In the genomic region with DNA sequence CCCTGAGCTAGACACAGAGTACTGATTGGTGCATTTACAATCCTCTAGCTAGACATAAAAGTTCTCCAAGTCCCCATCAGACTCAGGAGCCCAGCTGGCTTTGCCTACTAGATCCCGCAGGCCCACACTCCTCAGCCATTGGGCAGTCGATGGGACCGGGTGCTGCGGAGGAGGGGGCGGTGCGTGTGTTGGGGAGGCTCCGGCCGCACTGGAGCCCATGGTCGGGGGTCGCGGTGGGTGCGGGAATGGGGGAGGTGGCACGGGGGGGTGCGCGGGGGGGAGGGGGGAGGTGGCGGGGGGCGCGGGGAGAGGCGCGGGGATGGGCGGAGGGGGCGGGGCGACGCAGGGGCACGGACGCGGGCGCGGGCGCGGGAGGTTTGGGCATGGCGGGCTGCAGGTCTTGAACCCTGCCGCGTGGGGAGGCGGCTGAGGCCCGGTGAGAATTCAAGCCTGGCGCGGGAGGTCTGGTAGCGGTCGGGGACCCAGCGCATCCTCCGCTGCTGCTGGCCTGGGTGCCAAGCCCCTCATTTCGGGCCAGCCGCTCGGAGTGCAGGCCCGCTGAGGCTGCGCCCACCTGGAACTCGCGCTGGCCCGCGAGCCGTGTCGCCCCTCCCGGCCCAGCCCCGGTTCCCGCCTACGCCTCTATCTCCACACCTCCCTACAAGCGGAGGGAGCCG, we compare ENCODE assay signal across 2 cellular contexts.
TF ChIP-seq lines count a peak whose summit lies in the region.

No MANE protein-coding gene starts in this region.

TF ChIP-seq in SK-N-SH, 30 proteins besides CTCF, POLR2A, EP300 and RAD21 (continued from another document):
- TF ChIP-seq GABPA (IDR thresholded peaks at IDR 0.05; ENCODE audit: low read depth) = no peak
- no peak for TF ChIP-seq NFIC (IDR thresholded peaks at IDR 0.05; ENCODE audit: borderline replicate concordance)
- TF ChIP-seq FOXM1 (IDR thresholded peaks at IDR 0.05; ENCODE audit: low read depth) = no peak
- TF ChIP-seq GATA2 (CRISPR knock-in tag; IDR thresholded peaks at IDR 0.05) = no peak
- no peak for TF ChIP-seq CHD2 (IDR thresholded peaks at IDR 0.05; ENCODE audit: low read length, partially characterized antibody)
- TF ChIP-seq, protein P1, sequence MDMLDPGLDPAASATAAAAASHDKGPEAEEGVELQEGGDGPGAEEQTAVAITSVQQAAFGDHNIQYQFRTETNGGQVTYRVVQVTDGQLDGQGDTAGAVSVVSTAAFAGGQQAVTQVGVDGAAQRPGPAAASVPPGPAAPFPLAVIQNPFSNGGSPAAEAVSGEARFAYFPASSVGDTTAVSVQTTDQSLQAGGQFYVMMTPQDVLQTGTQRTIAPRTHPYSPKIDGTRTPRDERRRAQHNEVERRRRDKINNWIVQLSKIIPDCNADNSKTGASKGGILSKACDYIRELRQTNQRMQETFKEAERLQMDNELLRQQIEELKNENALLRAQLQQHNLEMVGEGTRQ (IDR thresholded peaks at IDR 0.05; ENCODE audit: borderline replicate concordance, low read depth, low read length) = no peak
- TF ChIP-seq MEF2A (IDR thresholded peaks at IDR 0.05; ENCODE audit: borderline replicate concordance, low read depth) = no peak
- TF ChIP-seq NRF1 (IDR thresholded peaks at IDR 0.05; ENCODE audit: low read depth, low read length) = no peak
- TF ChIP-seq YY1 (IDR thresholded peaks at IDR 0.05; ENCODE audit: low read depth) = no peak
- no peak for TF ChIP-seq RXRA (IDR thresholded peaks at IDR 0.05; ENCODE audit: borderline replicate concordance, low read depth)
- no peak for TF ChIP-seq RFX5 (IDR thresholded peaks at IDR 0.05; ENCODE audit: low read length)
- TF ChIP-seq SIN3A (IDR thresholded peaks at IDR 0.05; ENCODE audit: borderline replicate concordance, low read depth, low read length) = no peak
- TF ChIP-seq JUND (IDR thresholded peaks at IDR 0.05) = no peak
- TF ChIP-seq PBX3 (IDR thresholded peaks at IDR 0.05) = no peak
- TF ChIP-seq FOXJ3 (CRISPR knock-in tag; IDR thresholded peaks at IDR 0.05) = no peak

TF ChIP-seq in SK-N-SH treated with all-trans-retinoic acid at 6 μM for 48 hours, 23 proteins besides CTCF, POLR2A, EP300 and RAD21 (continued from another document):
- TF ChIP-seq, protein P2, sequence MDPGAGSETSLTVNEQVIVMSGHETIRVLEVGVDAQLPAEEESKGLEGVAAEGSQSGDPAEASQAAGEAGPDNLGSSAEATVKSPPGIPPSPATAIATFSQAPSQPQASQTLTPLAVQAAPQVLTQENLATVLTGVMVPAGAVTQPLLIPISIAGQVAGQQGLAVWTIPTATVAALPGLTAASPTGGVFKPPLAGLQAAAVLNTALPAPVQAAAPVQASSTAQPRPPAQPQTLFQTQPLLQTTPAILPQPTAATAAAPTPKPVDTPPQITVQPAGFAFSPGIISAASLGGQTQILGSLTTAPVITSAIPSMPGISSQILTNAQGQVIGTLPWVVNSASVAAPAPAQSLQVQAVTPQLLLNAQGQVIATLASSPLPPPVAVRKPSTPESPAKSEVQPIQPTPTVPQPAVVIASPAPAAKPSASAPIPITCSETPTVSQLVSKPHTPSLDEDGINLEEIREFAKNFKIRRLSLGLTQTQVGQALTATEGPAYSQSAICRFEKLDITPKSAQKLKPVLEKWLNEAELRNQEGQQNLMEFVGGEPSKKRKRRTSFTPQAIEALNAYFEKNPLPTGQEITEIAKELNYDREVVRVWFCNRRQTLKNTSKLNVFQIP (CRISPR knock-in tag; IDR thresholded peaks at IDR 0.05; ENCODE audit: borderline replicate concordance, low read depth) = no peak
- no peak for TF ChIP-seq ZNF70 (CRISPR knock-in tag; IDR thresholded peaks at IDR 0.05)
- no peak for TF ChIP-seq ARNTL (CRISPR knock-in tag; IDR thresholded peaks at IDR 0.05; ENCODE audit: borderline replicate concordance, low read depth)
- TF ChIP-seq RARB (CRISPR knock-in tag; IDR thresholded peaks at IDR 0.05) = no peak
- TF ChIP-seq OSR1 (CRISPR knock-in tag; IDR thresholded peaks at IDR 0.05) = no peak
- TF ChIP-seq TCF4 (CRISPR knock-in tag; IDR thresholded peaks at IDR 0.05; ENCODE audit: borderline replicate concordance) = no peak
- no peak for TF ChIP-seq ISL1 (CRISPR knock-in tag; IDR thresholded peaks at IDR 0.05)
- TF ChIP-seq ZNF8 (CRISPR knock-in tag; IDR thresholded peaks at IDR 0.05) = no peak
- TF ChIP-seq ZFP30 (CRISPR knock-in tag; IDR thresholded peaks at IDR 0.05) = no peak
- TF ChIP-seq, protein P3, sequence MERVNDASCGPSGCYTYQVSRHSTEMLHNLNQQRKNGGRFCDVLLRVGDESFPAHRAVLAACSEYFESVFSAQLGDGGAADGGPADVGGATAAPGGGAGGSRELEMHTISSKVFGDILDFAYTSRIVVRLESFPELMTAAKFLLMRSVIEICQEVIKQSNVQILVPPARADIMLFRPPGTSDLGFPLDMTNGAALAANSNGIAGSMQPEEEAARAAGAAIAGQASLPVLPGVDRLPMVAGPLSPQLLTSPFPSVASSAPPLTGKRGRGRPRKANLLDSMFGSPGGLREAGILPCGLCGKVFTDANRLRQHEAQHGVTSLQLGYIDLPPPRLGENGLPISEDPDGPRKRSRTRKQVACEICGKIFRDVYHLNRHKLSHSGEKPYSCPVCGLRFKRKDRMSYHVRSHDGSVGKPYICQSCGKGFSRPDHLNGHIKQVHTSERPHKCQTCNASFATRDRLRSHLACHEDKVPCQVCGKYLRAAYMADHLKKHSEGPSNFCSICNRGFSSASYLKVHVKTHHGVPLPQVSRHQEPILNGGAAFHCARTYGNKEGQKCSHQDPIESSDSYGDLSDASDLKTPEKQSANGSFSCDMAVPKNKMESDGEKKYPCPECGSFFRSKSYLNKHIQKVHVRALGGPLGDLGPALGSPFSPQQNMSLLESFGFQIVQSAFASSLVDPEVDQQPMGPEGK (CRISPR knock-in tag; IDR thresholded peaks at IDR 0.05; ENCODE audit: borderline replicate concordance) = no peak
- no peak for TF ChIP-seq ZFP3 (CRISPR knock-in tag; IDR thresholded peaks at IDR 0.05)
- no peak for TF ChIP-seq TOX (CRISPR knock-in tag; IDR thresholded peaks at IDR 0.05; ENCODE audit: borderline replicate concordance)
- TF ChIP-seq BACH2 (CRISPR knock-in tag; IDR thresholded peaks at IDR 0.05; ENCODE audit: borderline replicate concordance) = no peak
- TF ChIP-seq PPARA (CRISPR knock-in tag; IDR thresholded peaks at IDR 0.05; ENCODE audit: borderline replicate concordance) = no peak
